Comparison of ENCODE assay signal across 22 cellular contexts in the genomic region with DNA sequence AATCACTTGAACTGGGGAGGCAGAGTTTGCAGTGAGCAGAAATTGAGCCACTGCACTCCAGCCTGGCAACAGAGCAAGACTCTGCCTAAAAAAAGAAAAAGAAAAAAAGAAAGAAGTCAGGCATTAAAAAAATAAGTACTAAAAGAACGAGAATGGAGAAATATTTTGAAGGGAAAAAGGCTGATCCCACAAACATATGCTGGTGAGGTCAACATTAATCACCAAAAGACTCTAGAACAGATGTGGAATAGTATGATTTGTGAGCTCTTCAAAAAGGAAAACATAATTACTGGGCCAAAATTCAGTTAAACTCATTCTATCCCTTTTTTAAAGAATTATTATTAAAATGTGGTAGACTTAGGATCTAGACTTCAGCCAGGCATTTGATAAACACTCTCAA.
"Had no signal": no experiment of that assay in that cellular context is flagged by ENCODE, and none has a peak within 500 bp of the region (broad histone marks: within the 10 kb centered on the region; RNA-seq: fewer than 3 reads in every experiment).

No MANE protein-coding gene starts in this region.

- H3K36me3 ChIP-seq: left ventricle myocardium inferior, ovary, prostate gland, stomach, suprapubic skin, thoracic aorta, tibial artery, upper lobe of right lung had no signal

- DNase-seq: islet precursor cell; left ventricle myocardium inferior; naive B cell; natural killer cell; ovary; right cardiac atrium; stimulated activated CD4-positive, alpha-beta T cell treated with anti-CD3 and anti-CD28 coated beads, Interleukin-12 subunit alpha, Interleukin-12 subunit beta, amount 100 ng/mL, for 4 hours; stimulated activated CD4-positive, alpha-beta T cell treated with anti-CD3 and anti-CD28 coated beads, Interleukin-15, amount 100 ng/mL, for 24 hours; stimulated activated CD4-positive, alpha-beta T cell treated with anti-CD3 and anti-CD28 coated beads, Interleukin-2, amount 100 ng/mL, for 24 hours; stimulated activated CD4-positive, alpha-beta T cell treated with anti-CD3 and anti-CD28 coated beads, Interleukin-4, amount 100 ng/mL, for 1 hour; stimulated activated naive B cell treated with anti-CD40 and anti-IgM and Interleukin-4, amounts not matched to agents 10 μg/mL and 1 μg/mL and 100 μg/mL, for 72 hours; stimulated activated naive CD8-positive, alpha-beta T cell treated with anti-CD3 and anti-CD28 coated beads, Interleukin-15, Interleukin-2, amounts not matched to agents 100 U/mL and 50 U/mL, for 24 hours; stomach; tibial artery; upper lobe of right lung had no signal

- FAIRE-seq: urothelium cell line had no signal

- H3K27me3 ChIP-seq: hepatocyte, ovary, stomach, suprapubic skin, tibial artery, upper lobe of right lung had no signal

- H3K4me3 ChIP-seq: hepatocyte, left ventricle myocardium inferior, lung, ovary, prostate gland, skin epidermis, stomach, suprapubic skin, thoracic aorta, tibial artery, upper lobe of right lung had no signal

- H3K27ac ChIP-seq: hepatocyte, left ventricle myocardium inferior, ovary, prostate gland, skin epidermis, stomach, suprapubic skin, tibial artery, upper lobe of right lung had no signal
